24 cellular contexts compared by ENCODE assay signal in genomic region chr2:163617517-163617916, GRCh38.
"Had no signal": no experiment of that assay in that cellular context is flagged by ENCODE, and none has a peak within 500 bp of the region (broad histone marks: within the 10 kb centered on the region; RNA-seq: fewer than 3 reads in every experiment).

No MANE protein-coding gene starts in this region.

- H3K27ac ChIP-seq: hepatocyte, left ventricle myocardium inferior, ovary, right atrium auricular region, skin epidermis, stomach, testis, thyroid gland, transverse colon, upper lobe of left lung, vagina had no signal

- H3K4me1 ChIP-seq: right atrium auricular region, stomach, testis, thyroid gland, transverse colon, upper lobe of left lung, vagina had no signal

- H3K4me2 ChIP-seq: hepatocyte had no signal

- H3K9me3 ChIP-seq: left ventricle myocardium inferior, ovary, right atrium auricular region, stomach, testis, thyroid gland, transverse colon, upper lobe of left lung, vagina had no signal

- ATAC-seq: natural killer cell; sciatic nerve; stimulated activated naive B cell treated with anti-CD40 and anti-IgM and Interleukin-4, amounts not matched to agents 10 μg/mL and 1 μg/mL and 100 μg/mL, for 72 hours; stimulated activated naive CD8-positive, alpha-beta T cell treated with anti-CD3 and anti-CD28 coated beads, Interleukin-15, Interleukin-2, amounts not matched to agents 100 U/mL and 50 U/mL, for 24 hours had no signal

- DNase-seq: islet precursor cell; left ventricle myocardium inferior; mesendoderm; naive B cell; natural killer cell; nephron progenitor cell; ovary; stimulated activated CD4-positive, alpha-beta T cell treated with anti-CD3 and anti-CD28 coated beads, Interleukin-12 subunit alpha, Interleukin-12 subunit beta, amount 100 ng/mL, for 4 hours; stimulated activated CD4-positive, alpha-beta T cell treated with anti-CD3 and anti-CD28 coated beads, Interleukin-15, amount 100 ng/mL, for 24 hours; stimulated activated CD4-positive, alpha-beta T cell treated with anti-CD3 and anti-CD28 coated beads, Interleukin-2, amount 100 ng/mL, for 24 hours; stimulated activated CD4-positive, alpha-beta T cell treated with anti-CD3 and anti-CD28 coated beads, Interleukin-4, amount 100 ng/mL, for 1 hour; stimulated activated naive B cell treated with anti-CD40 and anti-IgM and Interleukin-4, amounts not matched to agents 10 μg/mL and 1 μg/mL and 100 μg/mL, for 72 hours; stimulated activated naive CD8-positive, alpha-beta T cell treated with anti-CD3 and anti-CD28 coated beads, Interleukin-15, Interleukin-2, amounts not matched to agents 100 U/mL and 50 U/mL, for 24 hours; stomach; testis; thyroid gland; transverse colon; upper lobe of left lung had no signal

- H3K27me3 ChIP-seq: hepatocyte, ovary, right atrium auricular region, stomach, testis, thyroid gland, transverse colon, upper lobe of left lung, vagina had no signal

- H3K36me3 ChIP-seq: left ventricle myocardium inferior, ovary, right atrium auricular region, stomach, thyroid gland, transverse colon, upper lobe of left lung, vagina had no signal

- H3K4me3 ChIP-seq: hepatocyte, left ventricle myocardium inferior, lung, ovary, right atrium auricular region, skin epidermis, stomach, testis, thyroid gland, transverse colon, upper lobe of left lung, vagina had no signal
